ENCODE assay signal across 14 cellular contexts in genomic region chr13:100611678-100612492, GRCh38. TPM values are rescaled to one million over a fixed set of nuclear protein-coding genes. Genes with fewer than 3 reads are reported as not detected.
DNase-seq lines count a peak whose midpoint lies in the region; ATAC-seq and TF ChIP-seq lines count a peak whose summit lies in the region.
"Had no signal": no experiment of that assay in that cellular context is flagged by ENCODE, and none has a peak within 500 bp of the region (broad histone marks: within the 10 kb centered on the region; RNA-seq: fewer than 3 reads in every experiment).

No MANE protein-coding gene starts in this region.

- no peaks in the 10 kb centered on the region for H3K9me3 Mint-ChIP-seq in activated naive CD4-positive, alpha-beta T cell treated with anti-CD3 and anti-CD28 coated beads for 36 hours
- H3K9me3 Mint-ChIP-seq: stimulated activated naive CD8-positive, alpha-beta T cell treated with anti-CD3 and anti-CD28 coated beads, Interleukin-15, Interleukin-2, amounts not matched to agents 100 ng/mL and 50 ng/mL, for 24 hours had no signal

- in situ Hi-C loops in GM23248 (cut with MboI), result no loop called here

- no peaks in the 10 kb centered on the region for H3F3A ChIP-seq in GM23248 (ENCODE audit: insufficient read depth)

- no peak overlapping the region for H3K4me3 Mint-ChIP-seq in activated naive CD4-positive, alpha-beta T cell treated with anti-CD3 and anti-CD28 coated beads for 36 hours
- H3K4me3 Mint-ChIP-seq: neural progenitor cell; stimulated activated naive CD8-positive, alpha-beta T cell treated with anti-CD3 and anti-CD28 coated beads, Interleukin-15, Interleukin-2, amounts not matched to agents 100 ng/mL and 50 ng/mL, for 24 hours; T-helper 1 cell treated with Interleukin-12 subunit alpha and Interleukin-12 subunit beta and Interleukin-4 antibody, amounts not matched to agents 30 μg/mL and 1 μg/mL, for 36 hours had no signal

- H3K36me3 ChIP-seq in psoas muscle (ENCODE audit: insufficient read depth in 1 of 2, low read depth in 1 of 2) (peaks cover 0 to 4% of the 10 kb centered on the region in 2 donors), GM23248 (ENCODE audit: low read depth) (no peaks in the 10 kb centered on the region)
- H3K36me3 ChIP-seq: neural progenitor cell had no signal

- H3K9ac ChIP-seq in GM23248, result no peak overlapping the region
- H3K9ac ChIP-seq: neural progenitor cell had no signal

- H3K4me3 ChIP-seq in psoas muscle (no peak overlapping the region), GM23248 (no peak overlapping the region)
- H3K4me3 ChIP-seq: A549, ascending aorta, esophagus squamous epithelium, neural progenitor cell had no signal

- intact Hi-C loops in activated naive CD4-positive, alpha-beta T cell treated with anti-CD3 and anti-CD28 coated beads for 36 hours (cut with micrococcal nuclease), result no loop called here
- intact Hi-C loops in psoas muscle (cut with DNase I), result loop anchor here in 1 of 2 donors (1.0 kb wide), 1 partner anchor 22 kb away; no protein-coding TSS in a partner anchor

- no peaks in the 10 kb centered on the region for H3K79me2 ChIP-seq in GM23248 (ENCODE audit: insufficient read depth)

- peaks cover 11% of the 10 kb centered on the region for H3K4me1 Mint-ChIP-seq in activated naive CD4-positive, alpha-beta T cell treated with anti-CD3 and anti-CD28 coated beads for 36 hours (ENCODE audit: low read depth)

- peaks cover 14% of the 10 kb centered on the region for H3K36me3 Mint-ChIP-seq in activated naive CD4-positive, alpha-beta T cell treated with anti-CD3 and anti-CD28 coated beads for 36 hours (ENCODE audit: low read depth)

- CTCF ChIA-PET in activated naive CD4-positive, alpha-beta T cell treated with anti-CD3 and anti-CD28 coated beads for 36 hours (lab: Charles Lee), result interaction anchor here (1.4 kb wide), 1 partner anchor 21 kb away, joined by 3 read pairs; no protein-coding TSS in a partner anchor

- no peak for TF ChIP-seq CTCF in psoas muscle (IDR thresholded peaks at IDR 0.05)

- 25 to 41% (median 33%) methylated on average over 9 of the region's 9 CpGs for WGBS in psoas muscle, 3 donors
- WGBS in GM23248 (ENCODE audit: low coverage in 1 of 2, low lambda C conversion rate in 2 of 2, missing lambda C conversion rate in 2 of 2), 2 experiments, result 51 to 61% methylated on average over 8 to 9 of the region's 9 CpGs

- H3K4me2 ChIP-seq in GM23248 (ENCODE audit: unreplicated experiment), result no peak overlapping the region
- H3K4me2 ChIP-seq: A549, neural progenitor cell had no signal

- ATAC-seq in psoas muscle, result peak; percentile 30 to 91 (median 84)
- no peak for ATAC-seq in HG02759 (IDR thresholded peaks at IDR 0.05; ENCODE audit: unreplicated experiment)
- ATAC-seq in GM21367 (IDR thresholded peaks at IDR 0.05; ENCODE audit: unreplicated experiment), result no peak
- ATAC-seq: A549 had no signal

- no peaks in the 10 kb centered on the region for H3K27me3 Mint-ChIP-seq in activated naive CD4-positive, alpha-beta T cell treated with anti-CD3 and anti-CD28 coated beads for 36 hours (ENCODE audit: low read depth)
- H3K27me3 Mint-ChIP-seq: stimulated activated naive CD8-positive, alpha-beta T cell treated with anti-CD3 and anti-CD28 coated beads, Interleukin-15, Interleukin-2, amounts not matched to agents 100 ng/mL and 50 ng/mL, for 24 hours had no signal

- no peak for DNase-seq in activated naive CD4-positive, alpha-beta T cell treated with anti-CD3 and anti-CD28 coated beads for 36 hours
- DNase-seq in activated naive CD4-positive, alpha-beta T cell (lab: John Stamatoyannopoulos, UW), result no peak
- peak; percentile 61 for DNase-seq in MV-4-11 (lab: John Stamatoyannopoulos, UW)
- DNase-seq in cerebellum (ENCODE audit: low spot score), result peak; percentile 26
- DNase-seq in psoas muscle, result no peak
- no peak for DNase-seq in GM23248
- DNase-seq: esophagus squamous epithelium had no signal

- H3K27ac ChIP-seq in psoas muscle, result no peak overlapping the region
- no peak overlapping the region for H3K27ac ChIP-seq in GM23248
- H3K27ac ChIP-seq: A549, ascending aorta, neural progenitor cell had no signal

- H3K27me3 ChIP-seq in psoas muscle (ENCODE audit: insufficient read depth in 3 of 3, low read length in 2 of 3) (no peaks in the 10 kb centered on the region), GM23248 (replicated peaks; ENCODE audit: insufficient read depth) (no peaks in the 10 kb centered on the region)
- H3K27me3 ChIP-seq: ascending aorta, esophagus squamous epithelium, neural progenitor cell had no signal

- peaks cover 5% of the 10 kb centered on the region for H3K4me1 ChIP-seq in psoas muscle
- no peaks in the 10 kb centered on the region for H3K4me1 ChIP-seq in GM23248 (ENCODE audit: insufficient read depth)
- H3K4me1 ChIP-seq: A549, ascending aorta, neural progenitor cell had no signal

- no peak overlapping the region for H2AFZ ChIP-seq in GM23248
- H2AFZ ChIP-seq: neural progenitor cell had no signal

- no peaks in the 10 kb centered on the region for H4K20me1 ChIP-seq in GM23248 (ENCODE audit: insufficient read depth)

- H3K9me2 ChIP-seq in GM23248 (ENCODE audit: insufficient read depth), result no peaks in the 10 kb centered on the region

- peak overlapping the region; percentile 16 for H3K27ac Mint-ChIP-seq in activated naive CD4-positive, alpha-beta T cell treated with anti-CD3 and anti-CD28 coated beads for 36 hours
- H3K27ac Mint-ChIP-seq: neural progenitor cell; stimulated activated naive CD8-positive, alpha-beta T cell treated with anti-CD3 and anti-CD28 coated beads, Interleukin-15, Interleukin-2, amounts not matched to agents 100 ng/mL and 50 ng/mL, for 24 hours; T-helper 1 cell treated with Interleukin-12 subunit alpha and Interleukin-12 subunit beta and Interleukin-4 antibody, amounts not matched to agents 30 μg/mL and 1 μg/mL, for 36 hours had no signal

- no peaks in the 10 kb centered on the region for H3K9me3 ChIP-seq in psoas muscle
- no peaks in the 10 kb centered on the region for H3K9me3 ChIP-seq in GM23248 (ENCODE audit: low read depth)
- H3K9me3 ChIP-seq: A549, ascending aorta, esophagus squamous epithelium had no signal

RNA-seq across cellular contexts. Expression of gene GGACT, which starts 23.3 kb away (rescaled TPM):
- 1 to 10 TPM; 3.9 to 6.6 TPM for total RNA-seq in activated naive CD4-positive, alpha-beta T cell treated with anti-CD3 and anti-CD28 coated beads for 36 hours
- 3.3 TPM for total RNA-seq in cerebellum
- 1 to 10 TPM; 1.6 to 4.4 (median 2.6) TPM for total RNA-seq in psoas muscle
- polyA plus RNA-seq in psoas muscle, result under 1 TPM; 0.44 to 0.79 (median 0.70) TPM
- 1.6 and 2.8 TPM in 2 replicates for total RNA-seq in GM23248 (2014; rRNA removed; shearing (Covaris generic))
- polyA plus RNA-seq in GM23248 (2016; fragmentation: Nextera tagmentation; extraction: Ambion mirVana), result 5.7 and 8.5 TPM in 2 replicates

Comparison
In these comparisons a context has a peak if more than half of its experiments do, and no peak if none do; other contexts are left out.
1. DNase-seq: peak in MV-4-11 (single experiment) and cerebellum (single experiment); none in activated naive CD4-positive, alpha-beta T cell treated with anti-CD3 and anti-CD28 coated beads for 36 hours (single experiment), activated naive CD4-positive, alpha-beta T cell (0 of 4), psoas muscle (0 of 2) and GM23248 (single experiment).
2. ATAC-seq: peak in psoas muscle (4 of 4); none in HG02759 (single experiment) and GM21367 (single experiment).